Comparison of ENCODE assay signal across 17 cellular contexts in genomic region chr1:217063065-217063908, GRCh38.
DNase-seq lines count a peak whose midpoint lies in the region; ATAC-seq and TF ChIP-seq lines count a peak whose summit lies in the region.
"Had no signal": no experiment of that assay in that cellular context is flagged by ENCODE, and none has a peak within 500 bp of the region (broad histone marks: within the 10 kb centered on the region; RNA-seq: fewer than 3 reads in every experiment).

No MANE protein-coding gene starts in this region.

- H3K4me1 ChIP-seq in mucosa of descending colon (ENCODE audit: low read depth), result no peaks in the 10 kb centered on the region

- no peaks in the 10 kb centered on the region for H3K9me3 ChIP-seq in mucosa of descending colon

- DNase-seq in Right ventricle myocardium inferior (ENCODE audit: missing footprints) (no peak), cardiac septum (ENCODE audit: low spot score) (no peak), left ventricle myocardium superior (no peak), mucosa of descending colon (peak in 1 of 3 donors; percentile 48), type B pancreatic cell (ENCODE audit: extremely low spot score, unreplicated experiment) (no peak), left lobe of liver (ENCODE audit: low spot score) (no peak), cerebellar nuclear complex (lab: John Stamatoyannopoulos, UW) (no peak)
- DNase-seq: DMS153; GDM1; H9; NCI-H1417; NCI-H2081; NCI-H748 treated with DMSO at 0.1 percent for 48 hours; NK-92 treated with Interleukin-12 subunit alpha and Interleukin-12 subunit beta, amount 100 ng/mL, for 24 hours; SHP77 had no signal

- H3K36me3 Mint-ChIP-seq in type B pancreatic cell, result no peaks in the 10 kb centered on the region

- peaks cover 6% of the 10 kb centered on the region for H3K4me1 Mint-ChIP-seq in type B pancreatic cell (ENCODE audit: unreplicated experiment)
- H3K4me1 Mint-ChIP-seq: B cell had no signal

- no peak overlapping the region for H3K4me3 ChIP-seq in mucosa of descending colon

- ATAC-seq in Right ventricle myocardium inferior (peak; percentile 40), left ventricle myocardium superior (peak; percentile 84), mucosa of descending colon (peak; percentile 90), GM18502 (IDR thresholded peaks at IDR 0.05; ENCODE audit: poor library complexity, unreplicated experiment) (no peak), left lobe of liver (no peak)

- intact Hi-C loops in Right ventricle myocardium inferior (cut with DNase I) (no loop called here), cardiac septum (cut with DNase I) (no loop called here), left ventricle myocardium superior (cut with micrococcal nuclease) (no loop called here), mucosa of descending colon (cut with DNase I, micrococcal nuclease) (no loop called here)

- H3K27me3 Mint-ChIP-seq in type B pancreatic cell, result peaks cover 3% of the 10 kb centered on the region
- H3K27me3 Mint-ChIP-seq: B cell had no signal

- no peak overlapping the region for H3K4me3 Mint-ChIP-seq in type B pancreatic cell
- H3K4me3 Mint-ChIP-seq: B cell, H9 had no signal

- TF ChIP-seq CTCF in mucosa of descending colon (IDR thresholded peaks at IDR 0.05) (no peak), type B pancreatic cell (conservative IDR thresholded peaks at IDR 0.05) (no peak)

- H3K27ac Mint-ChIP-seq in type B pancreatic cell, result no peak overlapping the region
- H3K27ac Mint-ChIP-seq: B cell, H9 had no signal

- H3K9me3 Mint-ChIP-seq in type B pancreatic cell, result no peaks in the 10 kb centered on the region
- H3K9me3 Mint-ChIP-seq: H9 had no signal

- no peaks in the 10 kb centered on the region for H3K36me3 ChIP-seq in mucosa of descending colon (ENCODE audit: low read depth)

Comparison
In these comparisons a context has a peak if more than half of its experiments do, and no peak if none do; other contexts are left out.
1. ATAC-seq: peak in Right ventricle myocardium inferior (single experiment), left ventricle myocardium superior (single experiment) and mucosa of descending colon (single experiment); none in GM18502 (single experiment) and left lobe of liver (single experiment).